ENCODE assay signal across 14 cellular contexts in the genomic region with DNA sequence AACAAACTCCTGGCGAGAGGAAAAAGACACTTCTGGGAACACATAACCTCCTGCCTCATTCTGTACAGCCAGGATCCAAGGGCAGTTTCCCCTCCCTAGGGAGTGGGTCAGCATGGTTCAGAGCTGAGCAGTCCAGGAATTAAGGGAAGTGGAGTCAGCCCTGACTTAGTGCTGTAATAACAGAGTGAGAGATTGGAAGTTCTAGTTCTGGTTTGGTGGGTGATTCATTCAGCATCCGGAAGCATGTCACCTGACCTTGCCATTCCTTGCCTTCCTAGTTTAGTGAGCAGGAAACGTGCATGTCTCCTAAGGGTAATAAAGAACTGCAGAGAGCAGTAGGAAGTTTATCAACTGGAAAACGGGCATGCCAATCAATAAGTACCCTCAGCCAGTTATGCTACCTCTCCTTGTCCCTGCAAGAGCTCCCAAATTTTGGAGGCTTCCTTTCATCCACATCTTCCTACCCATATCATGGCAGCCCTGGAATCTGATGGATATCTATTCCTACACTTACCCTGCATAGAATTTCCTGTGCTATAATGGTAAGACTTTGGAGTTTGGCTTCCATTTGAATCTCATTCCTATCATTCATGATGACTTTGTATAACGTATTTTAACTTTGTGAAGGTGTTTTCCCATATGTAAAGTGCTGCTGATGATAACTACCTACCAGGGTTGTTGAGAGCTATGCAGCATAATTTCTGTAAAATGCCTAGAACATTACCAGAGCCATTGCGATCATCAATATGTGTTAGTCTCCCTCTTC. TPM values are rescaled to one million over a fixed set of nuclear protein-coding genes. Genes with fewer than 3 reads are reported as not detected.
DNase-seq lines count a peak whose midpoint lies in the region; ATAC-seq and TF ChIP-seq lines count a peak whose summit lies in the region.
"Had no signal": no experiment of that assay in that cellular context is flagged by ENCODE, and none has a peak within 500 bp of the region (broad histone marks: within the 10 kb centered on the region; RNA-seq: fewer than 3 reads in every experiment).

No MANE protein-coding gene starts in this region.

- no peaks in the 10 kb centered on the region for H3K27me3 Mint-ChIP-seq in MCF 10A (ENCODE audit: insufficient read depth, unreplicated experiment)

- no peaks in the 10 kb centered on the region for H3K79me2 ChIP-seq in mammary epithelial cell (ENCODE audit: insufficient read depth, low read length)

- peaks cover 6 to 8% of the 10 kb centered on the region in 2 donors for H3K9me3 ChIP-seq in breast epithelium
- H3K9me3 ChIP-seq in mammary epithelial cell (replicated peaks; ENCODE audit: insufficient read depth, low read length) = peaks cover 16% of the 10 kb centered on the region
- H3K9me3 ChIP-seq: thyroid gland had no signal

- dilution Hi-C loops in mammary epithelial cell (cut with HindIII; ENCODE audit: low sequenced_read_pairs) = no loop called here

- H3K9me3 Mint-ChIP-seq in MCF 10A (ENCODE audit: unreplicated experiment) = peaks cover 14% of the 10 kb centered on the region

- no peak for ATAC-seq in GM19324 (IDR thresholded peaks at IDR 0.05; ENCODE audit: low FRiP score, unreplicated experiment)

- H4K20me1 ChIP-seq in mammary epithelial cell (ENCODE audit: insufficient read depth, low read length) = no peaks in the 10 kb centered on the region

- H2AFZ ChIP-seq in mammary epithelial cell (ENCODE audit: low read depth, low read length) = no peak overlapping the region
- H2AFZ ChIP-seq: PC-9 had no signal

- H3K27me3 ChIP-seq in breast epithelium (no peaks in the 10 kb centered on the region), mammary epithelial cell (ENCODE audit: insufficient read depth, low read length) (no peaks in the 10 kb centered on the region)
- H3K27me3 ChIP-seq: thyroid gland had no signal

- DNase-seq in MCF 10A (ENCODE audit: unreplicated experiment) (peak; percentile 20), breast epithelium (ENCODE audit: low spot score in 2 of 2) (no peak), mammary epithelial cell (peak; percentile 28), glomerular visceral epithelial cell (ENCODE audit: extremely low spot score) (peak; percentile 33), smooth muscle cell of the brain vasculature (ENCODE audit: low read depth, low spot score) (peak; percentile 7), SHP77 treated with DMSO at 0.1 percent for 48 hours (lab: John Stamatoyannopoulos, UW) (no peak)
- DNase-seq in activated naive CD4-positive, alpha-beta T cell treated with anti-CD3 and anti-CD28 coated beads, Interleukin-2, amount 50 U/mL, for 16 hours = no peak
- DNase-seq: 8988T, NCI-H345 had no signal

- no peaks in the 10 kb centered on the region for H3K36me3 Mint-ChIP-seq in MCF 10A (ENCODE audit: insufficient read depth, unreplicated experiment)

- BruUV-seq in MCF 10A (replicated peaks; lab: Mats Ljungman, UMichigan) (no TSS peak), mammary epithelial cell (replicated peaks; lab: Mats Ljungman, UMichigan) (no TSS peak)

- POLR2A ChIA-PET in MCF 10A (lab: Yijun Ruan, JAX) = interaction anchor here (0.6 to 1.3 kb wide), 3 partner anchors 25 to 250 kb away, joined by 3 read pairs; no protein-coding TSS in a partner anchor

- no peak for TF ChIP-seq CTCF in MCF 10A (IDR thresholded peaks at IDR 0.05; ENCODE audit: unreplicated experiment)
- TF ChIP-seq CTCF in breast epithelium (IDR thresholded peaks at IDR 0.05) = no peak
- TF ChIP-seq CTCF in mammary epithelial cell (conservative IDR thresholded peaks at IDR 0.05 in 1 of 2, IDR thresholded peaks at IDR 0.05 in 1 of 2; ENCODE audit: extremely low read depth in 1 of 2, insufficient read depth in 1 of 2, low read depth in 1 of 2, low read length in 2 of 2) = no peak

- H3K27ac ChIP-seq in breast epithelium (no peak overlapping the region), mammary epithelial cell (ENCODE audit: insufficient read depth, low read depth, low read length) (no peak overlapping the region)
- H3K27ac ChIP-seq: PC-9, thyroid gland had no signal

- intact Hi-C loops in MCF 10A (cut with micrococcal nuclease) (no loop called here), breast epithelium (cut with DNase I; ENCODE audit: low total_unique reads) (no loop called here), mammary epithelial cell (cut with micrococcal nuclease) (loop anchor here (2.0 kb wide), 1 partner anchor 19 kb away; no protein-coding TSS in a partner anchor)

- no peak for TF ChIP-seq POLR2A in breast epithelium (IDR thresholded peaks at IDR 0.05)

- in situ Hi-C loops in mammary epithelial cell (cut with MboI; ENCODE audit: low sequenced_read_pairs in 2 of 2) = no loop called here

- H3K4me1 Mint-ChIP-seq in MCF 10A (ENCODE audit: insufficient read depth, unreplicated experiment) = no peaks in the 10 kb centered on the region
- H3K4me1 Mint-ChIP-seq: activated naive CD4-positive, alpha-beta T cell treated with anti-CD3 and anti-CD28 coated beads, Interleukin-2, amount 50 U/mL, for 24 hours had no signal

- H3K4me1 ChIP-seq in breast epithelium (no peaks in the 10 kb centered on the region), mammary epithelial cell (ENCODE audit: insufficient read depth, low read length) (peaks cover 8% of the 10 kb centered on the region)
- H3K4me1 ChIP-seq: thyroid gland had no signal

- WGBS in mammary epithelial cell (ENCODE audit: low coverage, missing lambda C conversion rate) = 88% methylated on average over 6 of the region's 6 CpGs

- H3K4me3 ChIP-seq in breast epithelium (no peak overlapping the region), mammary epithelial cell (replicated peaks in 1 of 3; ENCODE audit: insufficient read depth in 1 of 3, low read depth in 2 of 3, low read length in 3 of 3) (no peak overlapping the region)
- H3K4me3 ChIP-seq: PC-9, thyroid gland had no signal

- H3K36me3 ChIP-seq in breast epithelium (no peaks in the 10 kb centered on the region), mammary epithelial cell (ENCODE audit: insufficient read depth, low read length) (no peaks in the 10 kb centered on the region)
- H3K36me3 ChIP-seq: thyroid gland had no signal

- H3K4me2 ChIP-seq in mammary epithelial cell (ENCODE audit: insufficient read depth, low read depth, low read length) = no peak overlapping the region
- H3K4me2 ChIP-seq: PC-9 had no signal

- CTCF ChIA-PET in MCF 10A (lab: Yijun Ruan, JAX) = interaction anchor here (1.0 kb wide), 1 partner anchor 26 kb away, joined by 4 read pairs; no protein-coding TSS in a partner anchor
- CTCF ChIA-PET in mammary epithelial cell (lab: Charles Lee; ENCODE audit: low non-redundant PET) = interaction anchor here (0.6 kb wide), 1 partner anchor 15 kb away, joined by 3 read pairs; no protein-coding TSS in a partner anchor

- no peak overlapping the region for H3K4me3 Mint-ChIP-seq in MCF 10A (ENCODE audit: unreplicated experiment)
- H3K4me3 Mint-ChIP-seq: activated naive CD4-positive, alpha-beta T cell treated with anti-CD3 and anti-CD28 coated beads, Interleukin-2, amount 50 U/mL, for 24 hours had no signal

- H3K9ac ChIP-seq in mammary epithelial cell (ENCODE audit: insufficient read depth, low read length) = no peak overlapping the region

- no peak overlapping the region for H3K27ac Mint-ChIP-seq in MCF 10A (ENCODE audit: low read depth, unreplicated experiment)
- H3K27ac Mint-ChIP-seq: activated naive CD4-positive, alpha-beta T cell treated with anti-CD3 and anti-CD28 coated beads, Interleukin-2, amount 50 U/mL, for 24 hours had no signal

RNA-seq across cellular contexts. Expression of gene MAGOHB, which starts 28.5 kb away (rescaled TPM):
- 36.8 and 44.5 TPM in 2 replicates for total RNA-seq in MCF 10A (2022)
- 10 to 100 TPM; 10.9 to 34.1 (median 17.4) TPM for total RNA-seq in breast epithelium
- total RNA-seq in mammary epithelial cell = 10 to 100 TPM; 10.7 to 28.0 TPM
- 20.7 TPM for polyA plus RNA-seq in mammary epithelial cell
- polyA minus RNA-seq in mammary epithelial cell = 7.2 TPM

RNA-seq across cellular contexts. Expression of gene STYK1, which starts 31.9 kb away (rescaled TPM):
- total RNA-seq in MCF 10A (2022) (0.14 and 0.56 TPM in 2 replicates), breast epithelium (1 to 10 TPM in 2 of 3 donors, under 1 TPM in 1; 0.32 to 4.9 (median 3.5) TPM), mammary epithelial cell (1 to 10 TPM; 4.8 to 4.9 TPM)
- polyA plus RNA-seq in mammary epithelial cell = 3.6 TPM
- 5.3 TPM for polyA minus RNA-seq in mammary epithelial cell
- total RNA-seq: skeletal muscle tissue had no signal

Comparison
In these comparisons a context has a peak if more than half of its experiments do, and no peak if none do; other contexts are left out.
1. DNase-seq: peak in MCF 10A (single experiment), mammary epithelial cell (single experiment), glomerular visceral epithelial cell (single experiment) and smooth muscle cell of the brain vasculature (single experiment); none in breast epithelium (0 of 2), SHP77 treated with DMSO at 0.1 percent for 48 hours (single experiment) and activated naive CD4-positive, alpha-beta T cell treated with anti-CD3 and anti-CD28 coated beads, Interleukin-2, amount 50 U/mL, for 16 hours (single experiment).